In the genomic region with DNA sequence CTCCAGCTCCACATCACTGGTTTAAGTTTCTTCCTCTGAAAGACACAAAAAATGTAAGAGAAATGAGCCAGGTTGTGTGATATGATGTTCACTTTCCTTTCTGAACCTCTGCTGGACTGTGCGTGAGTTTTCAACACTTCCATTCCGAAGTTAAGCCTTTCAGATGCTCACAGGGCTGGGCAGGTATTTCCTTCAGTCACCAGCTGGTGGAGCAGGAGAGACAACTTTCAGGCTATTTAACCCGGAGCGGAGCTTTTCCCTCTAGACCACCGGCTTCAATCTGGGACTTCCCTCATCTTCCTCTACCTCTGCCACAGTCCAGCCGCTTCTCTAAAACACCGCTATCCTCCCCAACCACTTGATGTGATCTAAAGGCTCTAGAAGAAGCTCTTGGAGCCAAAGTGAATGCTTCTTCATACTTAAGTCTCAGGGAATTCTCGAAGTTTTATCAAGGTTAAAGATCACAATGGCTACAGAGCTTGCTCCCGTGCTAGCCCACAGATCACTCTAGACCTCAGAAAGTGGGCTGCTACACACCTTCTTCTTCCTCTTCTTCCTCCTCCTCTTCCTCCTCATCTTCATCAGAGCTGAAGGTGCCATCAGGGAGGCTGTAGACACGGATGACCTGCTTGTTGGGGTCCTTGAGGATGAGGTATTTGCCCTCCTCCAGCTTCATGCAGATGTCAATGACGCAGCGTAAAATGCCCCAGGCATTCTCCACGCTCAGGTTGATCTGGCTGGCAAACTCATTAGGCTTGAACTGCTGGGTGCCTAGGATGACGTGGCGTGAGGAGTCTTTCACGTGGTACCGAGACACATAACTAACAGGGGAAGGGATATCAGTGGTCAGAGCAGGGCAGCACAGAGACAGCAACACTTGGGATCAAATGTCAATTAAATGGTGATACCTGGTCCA, we compare ENCODE assay signal across 8 cellular contexts. TPM values are rescaled to one million over a fixed set of nuclear protein-coding genes. Genes with fewer than 3 reads are reported as not detected.
DNase-seq lines count a peak whose midpoint lies in the region; ATAC-seq and TF ChIP-seq lines count a peak whose summit lies in the region.

No MANE protein-coding gene starts in this region.

- peak in 7 of 9 donors; percentile 45 to 68 (median 57) for TF ChIP-seq CTCF in heart right ventricle (IDR thresholded peaks at IDR 0.05)
- peak; percentile 75 for TF ChIP-seq CTCF in fibroblast of villous mesenchyme (IDR thresholded peaks at IDR 0.05; ENCODE audit: insufficient read depth, low read depth, low read length)
- TF ChIP-seq CTCF in retinal pigment epithelial cell (conservative IDR thresholded peaks at IDR 0.05; ENCODE audit: low read depth, low read length), result peak; percentile 80

- peaks cover 0 to 32% (median 11%) of the 10 kb centered on the region in 9 donors for H3K4me1 ChIP-seq in heart right ventricle

- no peak overlapping the region for H3K4me3 ChIP-seq in heart right ventricle
- H3K4me3 ChIP-seq in fibroblast of villous mesenchyme (ENCODE audit: low read depth, low read length), result no peak overlapping the region
- H3K4me3 ChIP-seq in retinal pigment epithelial cell (ENCODE audit: low read length), result no peak overlapping the region

- peaks cover 0 to 68% (median 54%) of the 10 kb centered on the region in 9 donors for H3K36me3 ChIP-seq in heart right ventricle

- H3K27me3 ChIP-seq in heart right ventricle, result no peaks in the 10 kb centered on the region

- H3K27ac ChIP-seq in heart right ventricle, result peak overlapping the region in 1 of 10 donors; percentile 17

- intact Hi-C loops in heart right ventricle (cut with DNase I) (no loop called here), cardiac septum (cut with DNase I) (no loop called here)

- DNase-seq in heart right ventricle (no peak), cardiac septum (ENCODE audit: low spot score) (no peak), NCI-H1048 (lab: John Stamatoyannopoulos, UW) (peak; percentile 3), activated T-cell treated with anti-CD3 and anti-CD28 coated beads for 24 hours (ENCODE audit: low read depth) (peak; percentile 25), fibroblast of villous mesenchyme (ENCODE audit: low read depth) (peak; percentile 57), retinal pigment epithelial cell (ENCODE audit: low read depth) (no peak), cerebellar nuclear complex (lab: John Stamatoyannopoulos, UW) (no peak), cortex of kidney (lab: John Stamatoyannopoulos, UW) (no peak)

- ATAC-seq in heart right ventricle, result no peak

- WGBS in heart right ventricle, 2 donors, result 67% methylated on average over 17 of the region's 17 CpGs

- H3K9me3 ChIP-seq in heart right ventricle, result no peaks in the 10 kb centered on the region

RNA-seq across cellular contexts. Expression of gene FOXRED2, which starts 4.4 kb away (rescaled TPM):
- total RNA-seq in heart right ventricle (10 to 100 TPM in 3 of 10 donors, 1 to 10 TPM in 7; 6.3 to 15.7 (median 8.6) TPM), cardiac septum (3.8 TPM), fibroblast of villous mesenchyme (9.7 and 10.4 TPM in 2 replicates)
- 1 to 10 TPM; 2.2 to 2.4 TPM for polyA plus RNA-seq in heart right ventricle

RNA-seq across cellular contexts. Expression of gene EIF3D, which starts 17.7 kb away (rescaled TPM):
- total RNA-seq in heart right ventricle, result 100 to 1,000 TPM in 1 of 10 donors, 10 to 100 TPM in 9; 61.4 to 113 (median 79.9) TPM
- polyA plus RNA-seq in heart right ventricle, result 100 to 1,000 TPM in 1 of 2 donors, 10 to 100 TPM in 1; 65.4 to 180 TPM
- 82.3 TPM for total RNA-seq in cardiac septum
- total RNA-seq in fibroblast of villous mesenchyme, result 224 and 265 TPM in 2 replicates

RNA-seq across cellular contexts. Expression of gene TXN2, which starts 29.8 kb away (rescaled TPM):
- total RNA-seq in heart right ventricle (100 to 1,000 TPM; 107 to 142 (median 122) TPM), cardiac septum (92.8 TPM), fibroblast of villous mesenchyme (14.7 and 18.4 TPM in 2 replicates)
- polyA plus RNA-seq in heart right ventricle, result 100 to 1,000 TPM; 103 to 155 TPM

Comparison
In these comparisons a context has a peak if more than half of its experiments do, and no peak if none do; other contexts are left out.
1. DNase-seq: peak in NCI-H1048 (single experiment), activated T-cell treated with anti-CD3 and anti-CD28 coated beads for 24 hours (single experiment) and fibroblast of villous mesenchyme (single experiment); none in heart right ventricle (0 of 2), cardiac septum (single experiment), retinal pigment epithelial cell (single experiment), cerebellar nuclear complex (0 of 2) and cortex of kidney (single experiment).
2. Peak in every context shown above with its lines, with median percentiles within 50 percentile points of each other: CTCF ChIP-seq.